In the genomic region with DNA sequence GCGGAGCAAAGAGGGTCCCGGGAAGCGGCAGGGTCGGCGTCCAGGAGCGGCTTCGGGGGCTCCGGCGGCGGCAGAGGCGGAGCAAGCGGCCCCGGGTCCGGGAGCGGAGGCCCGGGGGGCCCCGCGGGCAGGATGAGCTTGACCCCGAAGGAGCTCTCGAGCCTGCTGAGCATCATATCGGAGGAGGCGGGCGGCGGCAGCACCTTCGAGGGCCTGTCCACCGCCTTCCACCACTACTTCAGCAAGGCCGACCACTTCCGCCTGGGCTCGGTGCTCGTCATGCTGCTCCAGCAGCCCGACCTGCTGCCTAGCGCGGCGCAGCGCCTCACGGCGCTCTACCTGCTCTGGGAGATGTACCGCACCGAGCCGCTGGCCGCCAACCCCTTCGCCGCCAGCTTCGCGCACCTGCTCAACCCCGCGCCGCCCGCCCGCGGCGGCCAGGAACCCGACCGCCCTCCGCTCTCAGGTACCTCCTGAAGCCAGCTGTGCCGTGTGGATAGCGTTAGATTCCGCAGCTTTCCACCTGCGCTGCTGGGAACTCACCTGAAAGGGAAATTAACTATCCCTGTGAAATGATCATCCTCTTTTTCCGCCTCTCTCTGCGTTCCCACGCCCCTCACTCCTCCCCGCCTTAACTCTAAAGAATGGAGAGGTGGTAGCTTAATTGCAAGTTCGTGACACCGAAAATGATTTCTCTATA, we compare ENCODE assay signal across 8 cellular contexts. TPM values are rescaled to one million over a fixed set of nuclear protein-coding genes. Genes with fewer than 3 reads are reported as not detected.
DNase-seq lines count a peak whose midpoint lies in the region; ATAC-seq and TF ChIP-seq lines count a peak whose summit lies in the region.

No MANE protein-coding gene starts in this region.

- peak overlapping the region; percentile 80 for H3K9ac ChIP-seq in iPS-18a (ENCODE audit: low read length)
- peak overlapping the region; percentile 99 for H3K9ac ChIP-seq in smooth muscle cell (ENCODE audit: low read depth)

- H3K27ac Mint-ChIP-seq in T-cell = peak overlapping the region; percentile 93 to 96

- peak overlapping the region; percentile 47 for H3K27ac ChIP-seq in iPS-18a (ENCODE audit: low read length)
- H3K27ac ChIP-seq in smooth muscle cell (ENCODE audit: low read depth) = peak overlapping the region; percentile 92

- H3K79me2 ChIP-seq in smooth muscle cell (ENCODE audit: low read depth) = peaks cover 41% of the 10 kb centered on the region

- H3K4me3 ChIP-seq in Jurkat, Clone E6-1 (ENCODE audit: low read length) = peak overlapping the region; percentile 98
- H3K4me3 ChIP-seq in astrocyte of the cerebellum (ENCODE audit: low read depth, low read length) (peak overlapping the region; percentile 95), iPS-18a (ENCODE audit: low read length) (peak overlapping the region; percentile 95), smooth muscle cell (peak overlapping the region; percentile 100)

- in situ Hi-C loops in astrocyte of the cerebellum (cut with HindIII; ENCODE audit: low sequenced_read_pairs) = no loop called here

- peak; percentile 65 for DNase-seq in EL
- peak; percentile 65 for DNase-seq in Jurkat, Clone E6-1 (ENCODE audit: low read depth, low spot score)
- peak in 32 of 34 experiments; percentile 63 to 87 (median 76) for DNase-seq in T-cell
- peak; percentile 15 for DNase-seq in astrocyte of the cerebellum (ENCODE audit: low read depth)
- no peak for DNase-seq in smooth muscle cell (lab: John Stamatoyannopoulos, UW; ENCODE audit: unreplicated experiment)
- DNase-seq in mesenteric fat pad (ENCODE audit: low spot score) = no peak

- ATAC-seq in GM21576 (IDR thresholded peaks at IDR 0.05; ENCODE audit: unreplicated experiment) (peak; percentile 53), T-cell (replicated peaks in 1 of 4) (peak; percentile 73 to 84 (median 80))

- H4K20me1 ChIP-seq in smooth muscle cell (ENCODE audit: low read depth) = peaks cover 24% of the 10 kb centered on the region

- CTCF ChIA-PET in T-cell (lab: Charles Lee) = interaction anchor here (0.6 to 2.1 kb wide), 13 partner anchors 9 to 1840 kb away, joined by 3 to 7 read pairs (median 4); a partner anchor contains a TSS

- TF ChIP-seq CTCF in astrocyte of the cerebellum (IDR thresholded peaks at IDR 0.05; ENCODE audit: low read depth, low read length, missing control alignments) (no peak), smooth muscle cell (IDR thresholded peaks at IDR 0.05; ENCODE audit: borderline replicate concordance, insufficient read depth, poor library complexity, severe bottlenecking) (no peak)

- no peaks in the 10 kb centered on the region for H3K27me3 ChIP-seq in iPS-18a (ENCODE audit: control insufficient read depth, insufficient read depth, low read length)
- H3K27me3 ChIP-seq in smooth muscle cell (ENCODE audit: low read depth) = no peaks in the 10 kb centered on the region

- no peaks in the 10 kb centered on the region for H3K9me3 Mint-ChIP-seq in T-cell

- no peaks in the 10 kb centered on the region for H3F3A ChIP-seq in smooth muscle cell (ENCODE audit: low read depth)

- H3K36me3 Mint-ChIP-seq in T-cell = peaks cover 12% of the 10 kb centered on the region

- under 1% methylated on average over 59 of the region's 65 CpGs for WGBS in smooth muscle cell (ENCODE audit: low lambda C conversion rate)

- H3K4me1 Mint-ChIP-seq in T-cell = peaks cover 43 to 55% (median 54%) of the 10 kb centered on the region in 3 donors

- H3K4me3 Mint-ChIP-seq in T-cell = peak overlapping the region; percentile 92 to 98 (median 97)

- H3K27me3 Mint-ChIP-seq in T-cell = no peaks in the 10 kb centered on the region

- no peaks in the 10 kb centered on the region for H3K36me3 ChIP-seq in iPS-18a (ENCODE audit: control insufficient read depth, low read depth, low read length)
- no peaks in the 10 kb centered on the region for H3K36me3 ChIP-seq in smooth muscle cell (ENCODE audit: low read depth)

- POLR2A ChIA-PET in T-cell (lab: Charles Lee) = interaction anchor here (0.6 to 1.3 kb wide), 7 partner anchors 10 to 244 kb away, joined by 3 to 6 read pairs (median 3); no protein-coding TSS in a partner anchor

- peak overlapping the region; percentile 73 for H2AFZ ChIP-seq in smooth muscle cell (ENCODE audit: low read depth)

- no peaks in the 10 kb centered on the region for H3K9me3 ChIP-seq in iPS-18a (ENCODE audit: control insufficient read depth, low read depth, low read length)
- H3K9me3 ChIP-seq in smooth muscle cell (replicated peaks; ENCODE audit: low read depth) = no peaks in the 10 kb centered on the region

- H3K4me1 ChIP-seq in iPS-18a (ENCODE audit: control insufficient read depth, low read depth, low read length) (peaks cover 25% of the 10 kb centered on the region), smooth muscle cell (ENCODE audit: low read depth) (peaks cover 17% of the 10 kb centered on the region)

- peak overlapping the region; percentile 98 for H3K4me2 ChIP-seq in smooth muscle cell

RNA-seq across cellular contexts. Expression of a gene that starts 0.5 kb away (rescaled TPM):
- 57.0 TPM for polyA plus RNA-seq in Jurkat, Clone E6-1 (2012; ENCODE audit: insufficient read depth, insufficient read length)
- 10 to 100 TPM; 45.8 to 52.5 (median 50.7) TPM for total RNA-seq in T-cell
- 53.8 and 65.2 TPM in 2 replicates for total RNA-seq in smooth muscle cell
- polyA plus RNA-seq in smooth muscle cell = 50.0 and 54.6 TPM in 2 replicates
- 28.7 TPM for total RNA-seq in mesenteric fat pad

RNA-seq across cellular contexts. Expression of a gene that starts 55.3 kb away (rescaled TPM):
- polyA plus RNA-seq in Jurkat, Clone E6-1 (2012; ENCODE audit: insufficient read depth, insufficient read length) = 28.8 TPM
- total RNA-seq in T-cell (100 to 1,000 TPM; 114 to 139 (median 123) TPM), smooth muscle cell (58.3 and 59.2 TPM in 2 replicates), mesenteric fat pad (105 TPM)
- 42.6 and 63.3 TPM in 2 replicates for polyA plus RNA-seq in smooth muscle cell

Comparison
In these comparisons a context has a peak if more than half of its experiments do, and no peak if none do; other contexts are left out.
1. DNase-seq: peak in EL (single experiment), Jurkat, Clone E6-1 (single experiment), T-cell (32 of 34) and astrocyte of the cerebellum (single experiment); none in smooth muscle cell (single experiment) and mesenteric fat pad (single experiment).
2. Peak in every context shown above with its lines, with median percentiles within 50 percentile points of each other: H3K4me3 ChIP-seq.